In the genomic region with DNA sequence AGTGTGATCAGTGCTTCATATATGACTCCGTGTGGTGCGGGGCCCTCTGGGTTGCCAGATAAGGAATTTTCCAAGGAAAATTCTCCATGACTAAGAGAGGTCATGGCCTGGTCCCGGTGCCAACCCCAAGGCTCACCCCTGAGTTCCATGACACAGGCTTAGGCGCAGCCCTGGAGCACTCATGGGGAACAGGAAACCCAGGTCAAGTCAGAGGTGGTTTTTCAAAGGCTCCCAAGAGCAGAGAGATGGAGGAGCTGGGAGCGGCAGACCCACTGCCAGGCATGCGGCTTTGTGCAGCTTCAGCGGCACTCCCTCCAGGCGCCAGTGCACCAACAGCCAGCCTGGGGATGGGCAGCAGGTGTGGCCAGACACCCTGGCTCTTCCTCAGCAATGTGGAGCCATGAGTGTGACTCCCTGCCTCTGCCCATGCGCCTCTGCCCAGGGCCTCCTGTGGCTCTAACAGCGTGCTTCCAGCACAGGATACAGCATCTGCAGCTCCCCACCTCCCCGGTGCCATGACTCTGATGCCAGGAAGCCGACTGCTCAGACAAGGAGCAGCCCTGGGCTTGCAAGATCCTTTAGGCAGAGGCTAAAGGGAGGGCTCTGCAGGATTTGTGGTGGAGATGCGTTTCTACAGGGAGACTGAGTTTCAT, we compare ENCODE assay signal across 1 cellular context.
TF ChIP-seq lines count a peak whose summit lies in the region.

No MANE protein-coding gene starts in this region.

TF ChIP-seq in IMR-90, 13 proteins besides CTCF, POLR2A, EP300 and RAD21 (continued from another document):
- no peak for TF ChIP-seq SMC3 (IDR thresholded peaks at IDR 0.05; ENCODE audit: low read depth, low read length)
- no peak for TF ChIP-seq USF2 (IDR thresholded peaks at IDR 0.05; ENCODE audit: low read depth, low read length)
